In genomic region chr1:234691567-234691966, GRCh38 we compare ENCODE assay signal across 11 cellular contexts.
DNase-seq lines count a peak whose midpoint lies in the region; TF ChIP-seq lines count a peak whose summit lies in the region.
"Had no signal": no experiment of that assay in that cellular context is flagged by ENCODE, and none has a peak within 500 bp of the region (broad histone marks: within the 10 kb centered on the region; RNA-seq: fewer than 3 reads in every experiment).

No MANE protein-coding gene starts in this region.

- POLR2A ChIA-PET in SK-N-SH (lab: Yijun Ruan, JAX), result no interaction called here

- peak overlapping the region; percentile 59 for H2AFZ ChIP-seq in ACC112 (ENCODE audit: low read length, unreplicated experiment)
- H2AFZ ChIP-seq in SK-N-SH (ENCODE audit: low read depth), result no peak overlapping the region

- intact Hi-C loops in prostate gland (cut with DNase I), result no loop called here

- CTCF ChIA-PET in SK-N-SH (lab: Yijun Ruan, JAX), result no interaction called here

- no peaks in the 10 kb centered on the region for H4K20me1 ChIP-seq in SK-N-SH (ENCODE audit: insufficient read depth)

- TF ChIP-seq EP300 in SK-N-SH (IDR thresholded peaks at IDR 0.05; ENCODE audit: borderline replicate concordance in 1 of 2, low read depth in 1 of 2, low read length in 1 of 2), result no peak

- no peak overlapping the region for H3K4me3 ChIP-seq in ACC112 (ENCODE audit: low read depth, low read length)
- H3K4me3 ChIP-seq in SK-N-SH (ENCODE audit: low read depth in 2 of 2, low read length in 1 of 2), result no peak overlapping the region
- no peak overlapping the region for H3K4me3 ChIP-seq in fibroblast of villous mesenchyme (ENCODE audit: low read depth, low read length)
- no peak overlapping the region for H3K4me3 ChIP-seq in prostate gland

- no peak for TF ChIP-seq POLR2A in prostate gland (IDR thresholded peaks at IDR 0.05)

- TF ChIP-seq CTCF in GM12873 (IDR thresholded peaks at IDR 0.05; ENCODE audit: insufficient read depth, low read depth, low read length, missing control alignments), result peak; percentile 20
- TF ChIP-seq CTCF in SK-N-SH (IDR thresholded peaks at IDR 0.05), result peak; percentile 42
- TF ChIP-seq CTCF in fibroblast of villous mesenchyme (IDR thresholded peaks at IDR 0.05; ENCODE audit: insufficient read depth, low read depth, low read length), result peak; percentile 25
- no peak for TF ChIP-seq CTCF in prostate gland (IDR thresholded peaks at IDR 0.05)

- H3K4me1 ChIP-seq in ACC112 (ENCODE audit: control insufficient read depth, insufficient read depth, low read length, unreplicated experiment), result no peaks in the 10 kb centered on the region
- peaks cover 0 to 2% of the 10 kb centered on the region in 2 experiments; a peak in 1 of 4 replicates for H3K4me1 ChIP-seq in SK-N-SH (ENCODE audit: control insufficient read depth in 1 of 2, insufficient read depth in 2 of 2, low read depth in 1 of 2, low read length in 1 of 2)
- H3K4me1 ChIP-seq in prostate gland (replicated peaks), result no peaks in the 10 kb centered on the region

- H3K79me2 ChIP-seq in ACC112 (ENCODE audit: control insufficient read depth, insufficient read depth, low read length, unreplicated experiment) (no peaks in the 10 kb centered on the region), SK-N-SH (ENCODE audit: insufficient read depth) (no peaks in the 10 kb centered on the region)

- DNase-seq in SK-N-SH (no peak), fibroblast of villous mesenchyme (ENCODE audit: low read depth) (no peak), MV-4-11 (lab: John Stamatoyannopoulos, UW) (no peak), inferior parietal cortex (ENCODE audit: extremely low spot score) (no peak), prostate gland (ENCODE audit: low spot score) (no peak), NCI-H82 treated with DMSO at 0.1 percent for 48 hours (lab: John Stamatoyannopoulos, UW; ENCODE audit: unreplicated experiment) (no peak)
- DNase-seq: activated naive CD4-positive, alpha-beta T cell treated with Interleukin-2 at 50 U/mL for 16 hours; effector CD4-positive, alpha-beta T cell had no signal

- H3K36me3 ChIP-seq in ACC112 (ENCODE audit: insufficient read depth, low read length) (no peaks in the 10 kb centered on the region), SK-N-SH (replicated peaks in 1 of 2; ENCODE audit: control insufficient read depth in 1 of 2, insufficient read depth in 2 of 2, low read length in 1 of 2) (no peaks in the 10 kb centered on the region), prostate gland (no peaks in the 10 kb centered on the region)
- H3K36me3 ChIP-seq: neutrophil had no signal

- no peak overlapping the region for H3K4me2 ChIP-seq in SK-N-SH

- H3K27ac ChIP-seq in ACC112 (ENCODE audit: low read depth, low read length) (0 out of 2 replicates have a peak overlapping the region, but pooled peaks have one; percentile 6), SK-N-SH (ENCODE audit: low read depth in 2 of 2, low read length in 1 of 2) (no peak overlapping the region), prostate gland (no peak overlapping the region)
- H3K27ac ChIP-seq: neutrophil had no signal

- H3K9me3 ChIP-seq in SK-N-SH (no peaks in the 10 kb centered on the region), prostate gland (no peaks in the 10 kb centered on the region)
- H3K9me3 ChIP-seq: neutrophil had no signal

- no peak overlapping the region for H3K9ac ChIP-seq in SK-N-SH

- 0 out of 2 replicates have a peak, but pooled peaks have one; percentile 10 for TF ChIP-seq RAD21 in SK-N-SH (IDR thresholded peaks at IDR 0.05; ENCODE audit: low read length)

- H3K9me2 ChIP-seq in SK-N-SH, result no peaks in the 10 kb centered on the region

- 86% methylated on average over 3 of the region's 3 CpGs for WGBS in SK-N-SH (ENCODE audit: low lambda C conversion rate)
- WGBS in prostate gland, result 61% methylated on average over 3 of the region's 3 CpGs

- H3F3A ChIP-seq in SK-N-SH (replicated peaks; ENCODE audit: insufficient read depth), result no peaks in the 10 kb centered on the region

- H3K27me3 ChIP-seq in ACC112 (ENCODE audit: insufficient read depth, low read length), result no peaks in the 10 kb centered on the region
- no peaks in the 10 kb centered on the region for H3K27me3 ChIP-seq in SK-N-SH (ENCODE audit: insufficient read depth)
- H3K27me3 ChIP-seq in prostate gland (replicated peaks; ENCODE audit: insufficient read depth), result no peaks in the 10 kb centered on the region
- H3K27me3 ChIP-seq: neutrophil had no signal

TF ChIP-seq in SK-N-SH, 30 proteins besides CTCF, POLR2A, EP300 and RAD21:
- TF ChIP-seq RCOR1 (IDR thresholded peaks at IDR 0.05; ENCODE audit: low read length), result no peak
- TF ChIP-seq IRF3 (IDR thresholded peaks at IDR 0.05; ENCODE audit: low read depth, low read length), result no peak
- TF ChIP-seq CHD2 (IDR thresholded peaks at IDR 0.05; ENCODE audit: low read length, partially characterized antibody), result no peak
- TF ChIP-seq PBX3 (IDR thresholded peaks at IDR 0.05), result no peak
- no peak for TF ChIP-seq ZBTB33 (IDR thresholded peaks at IDR 0.05; ENCODE audit: borderline replicate concordance, low read depth)
- TF ChIP-seq ELF1 (IDR thresholded peaks at IDR 0.05), result no peak
- no peak for TF ChIP-seq MAX (IDR thresholded peaks at IDR 0.05; ENCODE audit: low read depth)
- TF ChIP-seq USF2 (IDR thresholded peaks at IDR 0.05; ENCODE audit: borderline replicate concordance, low read depth, low read length), result no peak
- TF ChIP-seq GABPA (IDR thresholded peaks at IDR 0.05; ENCODE audit: low read depth), result no peak
- no peak for TF ChIP-seq POLR2AphosphoS5 (IDR thresholded peaks at IDR 0.05; ENCODE audit: low read depth, low read length)
- no peak for TF ChIP-seq EZH2phosphoT487 (IDR thresholded peaks at IDR 0.05; ENCODE audit: borderline replicate concordance, low read depth)
- TF ChIP-seq RXRA (IDR thresholded peaks at IDR 0.05; ENCODE audit: borderline replicate concordance, low read depth), result no peak
- TF ChIP-seq FOSL2 (IDR thresholded peaks at IDR 0.05; ENCODE audit: borderline replicate concordance, low read depth), result no peak
- TF ChIP-seq USF1 (IDR thresholded peaks at IDR 0.05; ENCODE audit: borderline replicate concordance, low read depth), result no peak
- TF ChIP-seq GATA2 (CRISPR knock-in tag; IDR thresholded peaks at IDR 0.05), result no peak
- no peak for TF ChIP-seq JUND (IDR thresholded peaks at IDR 0.05)
- no peak for TF ChIP-seq RFX5 (IDR thresholded peaks at IDR 0.05; ENCODE audit: low read length)
- no peak for TF ChIP-seq FOXJ3 (CRISPR knock-in tag; IDR thresholded peaks at IDR 0.05)
- no peak for TF ChIP-seq TCF12 (IDR thresholded peaks at IDR 0.05)

Comparison
In these comparisons a context has a peak if more than half of its experiments do, and no peak if none do; other contexts are left out.
1. CTCF ChIP-seq: peak in GM12873 (single experiment), SK-N-SH (single experiment) and fibroblast of villous mesenchyme (single experiment); none in prostate gland (0 of 4).